In genomic region chr5:168217497-168217896, GRCh38 we compare ENCODE assay signal across 1 cellular context.
TF ChIP-seq lines count a peak whose summit lies in the region.

No MANE protein-coding gene starts in this region.

TF ChIP-seq in H1, 55 proteins besides CTCF, POLR2A, EP300 and RAD21 (continued from another document):
- no peak for TF ChIP-seq ATF2 (IDR thresholded peaks at IDR 0.05; ENCODE audit: low read length)
- no peak for TF ChIP-seq BACH1 (IDR thresholded peaks at IDR 0.05; ENCODE audit: low read length)
